ENCODE assay signal across 9 cellular contexts in the genomic region with DNA sequence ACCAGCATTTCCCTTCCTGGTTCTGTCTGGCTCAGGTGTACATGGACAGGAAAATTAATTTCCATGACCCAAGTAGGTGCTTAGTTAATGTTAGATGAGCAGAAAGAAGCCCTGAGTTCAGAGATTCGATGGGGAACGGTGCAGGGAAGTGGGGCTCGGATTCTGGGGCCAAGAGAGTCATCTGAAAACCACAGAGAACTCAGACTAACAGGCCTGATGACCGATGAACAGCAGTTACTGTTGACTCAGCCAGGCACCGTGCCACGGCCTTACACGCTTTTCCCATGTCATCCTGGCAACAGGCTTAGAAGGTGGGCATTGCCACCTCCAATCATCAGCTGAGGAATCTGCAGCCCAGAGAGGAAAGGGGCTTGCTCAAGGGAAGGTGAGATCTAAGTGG. TPM values are rescaled to one million over a fixed set of nuclear protein-coding genes. Genes with fewer than 3 reads are reported as not detected.
DNase-seq lines count a peak whose midpoint lies in the region; ATAC-seq and TF ChIP-seq lines count a peak whose summit lies in the region.
"Not testable (repeated sequence)": the region's sequence is repeated elsewhere in the genome, so short reads cannot be mapped to it uniquely, and the experiment has no call there.
"Had no signal": no experiment of that assay in that cellular context is flagged by ENCODE, and none has a peak within 500 bp of the region (broad histone marks: within the 10 kb centered on the region; RNA-seq: fewer than 3 reads in every experiment).

No MANE protein-coding gene starts in this region.

- not testable (repeated sequence) for H2AFZ ChIP-seq in osteoblast (ENCODE audit: low read length)

- peak overlapping the region in 6 of 11 experiments; percentile 40 to 85 (median 65); a peak in 8 of 22 replicates for H3K4me2 ChIP-seq in BLaER1 treated with 17β-estradiol and CSF1 and Interleukin-3, amounts not matched to agents 10 nM and 100 nM
- peak overlapping the region; percentile 25 for H3K4me2 ChIP-seq in osteoblast (ENCODE audit: insufficient read depth, low read length)

- not testable (repeated sequence) for H3K4me3 ChIP-seq in BLaER1 treated with 17β-estradiol and CSF1 and Interleukin-3, amounts not matched to agents 10 nM and 100 nM; HEK293 (ENCODE audit: low read depth, low read length); heart left ventricle; tibial artery
- peak overlapping the region; percentile 10 for H3K4me3 ChIP-seq in osteoblast (ENCODE audit: insufficient read depth, low read length)

- H3K27ac ChIP-seq in BLaER1 treated with 17β-estradiol and CSF1 and Interleukin-3, amounts not matched to agents 10 nM and 100 nM; HEK293 (ENCODE audit: extremely low read depth, low read depth, low read length); heart left ventricle; tibial artery: not testable (repeated sequence)
- peak overlapping the region; percentile 63 for H3K27ac ChIP-seq in osteoblast (ENCODE audit: low read depth, low read length)

- H3K9ac ChIP-seq in BLaER1 treated with 17β-estradiol and CSF1 and Interleukin-3, amounts not matched to agents 10 nM and 100 nM = peak overlapping the region in 3 of 11 experiments; percentile 30 to 53 (median 45); a peak in 1 of 22 replicates

- ATAC-seq in heart left ventricle = not testable (repeated sequence)

- POLR2A ChIA-PET in HEK293 (lab: Yijun Ruan, JAX) = not testable (repeated sequence)

- not testable (repeated sequence) for TF ChIP-seq POLR2A in heart left ventricle (IDR thresholded peaks at IDR 0.05)

- TF ChIP-seq CTCF in HEK293 (tag by site-specific recombination; IDR thresholded peaks at IDR 0.05); heart left ventricle (IDR thresholded peaks at IDR 0.05); osteoblast (IDR thresholded peaks at IDR 0.05; ENCODE audit: extremely low read depth, low read depth, low read length); tibial artery (IDR thresholded peaks at IDR 0.05): not testable (repeated sequence)

- WGBS in heart left ventricle, 4 donors = 85 to 91% (median 88%) methylated on average over 7 of the region's 7 CpGs

- peaks cover 2 to 37% (median 24%) of the 10 kb centered on the region in 10 experiments for H3K4me1 ChIP-seq in BLaER1 treated with 17β-estradiol and CSF1 and Interleukin-3, amounts not matched to agents 10 nM and 100 nM
- H3K4me1 ChIP-seq in HEK293 (ENCODE audit: control insufficient read depth, insufficient read depth, low read length); heart left ventricle; tibial artery: not testable (repeated sequence)
- peaks cover 13% of the 10 kb centered on the region for H3K4me1 ChIP-seq in osteoblast (ENCODE audit: insufficient read depth, low read length)

- H4K20me1 ChIP-seq in BLaER1 treated with 17β-estradiol and CSF1 and Interleukin-3, amounts not matched to agents 10 nM and 100 nM = peaks cover 0 to 69% (median 34%) of the 10 kb centered on the region in 11 experiments; a peak in 18 of 22 replicates
- peaks cover 24% of the 10 kb centered on the region for H4K20me1 ChIP-seq in osteoblast (ENCODE audit: insufficient read depth, low read length)

- H3K9me3 ChIP-seq in BLaER1 treated with 17β-estradiol and CSF1 and Interleukin-3, amounts not matched to agents 10 nM and 100 nM (replicated peaks in 1 of 11); HEK293 (ENCODE audit: control insufficient read depth, insufficient read depth, low read depth, low read length); heart left ventricle; osteoblast (ENCODE audit: low read depth, low read length); tibial artery: not testable (repeated sequence)

- CTCF ChIA-PET in HEK293 (lab: Yijun Ruan, JAX) = interaction anchor here (0.7 to 3.1 kb wide), 6 partner anchors 10 to 277 kb away, joined by 3 to 29 read pairs (median 4); a partner anchor contains a TSS

- H3K36me3 ChIP-seq in BLaER1 treated with 17β-estradiol and CSF1 and Interleukin-3, amounts not matched to agents 10 nM and 100 nM = peaks cover 43 to 85% (median 70%) of the 10 kb centered on the region in 11 experiments
- H3K36me3 ChIP-seq in HEK293 (ENCODE audit: control insufficient read depth in 2 of 2, insufficient read depth in 1 of 2, low read length in 2 of 2) (peaks cover 0 to 83% of the 10 kb centered on the region in 2 experiments), heart left ventricle (peaks cover under 1 to 88% (median 72%) of the 10 kb centered on the region in 9 donors), osteoblast (ENCODE audit: insufficient read depth, low read length) (peaks cover 28% of the 10 kb centered on the region), tibial artery (peaks cover 34 to 87% (median 76%) of the 10 kb centered on the region in 3 donors)

- DNase-seq in NCI-H69 (lab: John Stamatoyannopoulos, UW) = peak; percentile 54
- peak; percentile 62 for DNase-seq in activated CD8-positive, alpha-beta memory T cell treated with anti-CD3 and anti-CD28 coated beads for 24 hours
- DNase-seq in cerebellum (ENCODE audit: low spot score) = peak; percentile 75
- peak in 4 of 5 donors; percentile 20 to 76 (median 24) for DNase-seq in heart left ventricle
- DNase-seq in osteoblast (ENCODE audit: insufficient read length, low spot score, missing footprints) = peak; percentile 100
- peak; percentile 21 to 65 for DNase-seq in tibial artery

- H3K27me3 ChIP-seq in BLaER1 treated with 17β-estradiol and CSF1 and Interleukin-3, amounts not matched to agents 10 nM and 100 nM; heart left ventricle; osteoblast (ENCODE audit: insufficient read depth, low read length); tibial artery: not testable (repeated sequence)

- intact Hi-C loops in heart left ventricle (cut with DNase I) = loop anchor here in 6 of 10 donors (2.0 to 5.0 kb wide), 3 partner anchors 323 to 327 kb away; no protein-coding TSS in a partner anchor
- intact Hi-C loops in tibial artery (cut with DNase I; ENCODE audit: low total_unique reads) = not testable (repeated sequence)

- not testable (repeated sequence) for H3K79me2 ChIP-seq in osteoblast (ENCODE audit: insufficient read depth, low read length)

TF ChIP-seq in HEK293, 187 proteins besides CTCF, POLR2A, EP300 and RAD21:
- TF ChIP-seq ZNF664 (tag by site-specific recombination; IDR thresholded peaks at IDR 0.05) = peak; percentile 92

RNA-seq across cellular contexts. Expression of a gene that starts 10.0 kb away (rescaled TPM):
- total RNA-seq in cerebellum (124 TPM), heart left ventricle (10 to 100 TPM in 8 of 9 donors, 1 to 10 TPM in 1; 4.7 to 18.2 (median 14.3) TPM), osteoblast (54.6 and 71.6 TPM in 2 replicates)
- polyA plus RNA-seq in heart left ventricle = 1 to 10 TPM; 4.4 to 4.8 TPM

RNA-seq across cellular contexts. Expression of a gene that starts 43.4 kb away (rescaled TPM):
- total RNA-seq in cerebellum = 40,842 TPM
- total RNA-seq in heart left ventricle = 1,000 to 10,000 TPM in 6 of 9 donors, 100 to 1,000 TPM in 1, not detected in 2; 364 to 3,776 (median 2,470) TPM
- polyA plus RNA-seq in heart left ventricle = not detected
- total RNA-seq in osteoblast = under 0.01 TPM in 1 of 2 replicates, not detected in the other
- polyA plus RNA-seq: neural cell had no signal

Comparison
In these comparisons a context has a peak if more than half of its experiments do, and no peak if none do; other contexts are left out.
1. DNase-seq: peak in every context shown above with its lines; median percentile 100 in osteoblast; 75 in cerebellum; 62 in activated CD8-positive, alpha-beta memory T cell treated with anti-CD3 and anti-CD28 coated beads for 24 hours; 54 in NCI-H69; 43 in tibial artery; 24 in heart left ventricle.
2. RNA of a gene that starts 43.4 kb away (total RNA-seq): 40,842 TPM in cerebellum (single experiment); 364 to 3,776 TPM in heart left ventricle and under 0.01 TPM in osteoblast; every median in the first group is over 10 times any median in the second.